ENCODE assay signal across 8 cellular contexts in genomic region chrX:51292421-51292820, GRCh38. TPM values are rescaled to one million over a fixed set of nuclear protein-coding genes. Genes with fewer than 3 reads are reported as not detected.
"Had no signal": no experiment of that assay in that cellular context is flagged by ENCODE, and none has a peak within 500 bp of the region (broad histone marks: within the 10 kb centered on the region; RNA-seq: fewer than 3 reads in every experiment).

No MANE protein-coding gene starts in this region.

- FAIRE-seq: G401.6, GM12878, GM12891, GM12892, GM18507, GM19239 had no signal

- DNase-seq: GF-D8 had no signal

- H3K4me3 ChIP-seq: GM12878 had no signal

RNA-seq across cellular contexts. Expression of gene NUDT10, which starts 40.2 kb away (rescaled TPM):
- total RNA-seq: G401, GM12878 had no signal
